19 cellular contexts compared by ENCODE assay signal in genomic region chr5:178221857-178222256, GRCh38. TPM values are rescaled to one million over a fixed set of nuclear protein-coding genes. Genes with fewer than 3 reads are reported as not detected.
DNase-seq lines count a peak whose midpoint lies in the region; ATAC-seq, FAIRE-seq and TF ChIP-seq lines count a peak whose summit lies in the region.
"Had no signal": no experiment of that assay in that cellular context is flagged by ENCODE, and none has a peak within 500 bp of the region (broad histone marks: within the 10 kb centered on the region; RNA-seq: fewer than 3 reads in every experiment).

No MANE protein-coding gene starts in this region.

- H3K9me3 ChIP-seq in HepG2 (ENCODE audit: low read length), result no peaks in the 10 kb centered on the region

- no peak overlapping the region for H3K4me3 ChIP-seq in HepG2 (replicated peaks in 1 of 3; ENCODE audit: insufficient read depth in 1 of 3, low read depth in 2 of 3, low read length in 3 of 3)
- H3K4me3 ChIP-seq: GM23248 had no signal

- peak overlapping the region; percentile 40 to 53 for H3K27ac Mint-ChIP-seq in activated naive CD4-positive, alpha-beta T cell treated with anti-CD3 and anti-CD28 coated beads, Interleukin-2, amount 50 U/mL, for 72 hours
- peak overlapping the region; percentile 24 for H3K27ac Mint-ChIP-seq in activated B cell treated with CpG ODN at 0.5 μM for 24 hours
- peak overlapping the region; percentile 87 for H3K27ac Mint-ChIP-seq in stimulated activated effector memory CD8-positive, alpha-beta T cell treated with anti-CD3 and anti-CD28 coated beads, Interleukin-12 subunit alpha, Interleukin-12 subunit beta, amount 100 ng/mL, for 72 hours
- H3K27ac Mint-ChIP-seq: endodermal cell had no signal

- no peaks in the 10 kb centered on the region for H3K4me1 ChIP-seq in HepG2 (ENCODE audit: insufficient read depth, low read length)

- DNase-seq in activated naive CD4-positive, alpha-beta T cell treated with anti-CD3 and anti-CD28 coated beads, Interleukin-2, amount 50 U/mL, for 72 hours (ENCODE audit: low spot score in 2 of 2), result no peak
- DNase-seq in activated naive CD4-positive, alpha-beta T cell (lab: John Stamatoyannopoulos, UW), result no peak
- DNase-seq in activated B cell treated with CpG ODN at 0.5 μM for 24 hours, result no peak
- no peak for DNase-seq in HepG2 (ENCODE audit: low spot score)
- DNase-seq in stimulated activated effector memory CD8-positive, alpha-beta T cell treated with anti-CD3 and anti-CD28 coated beads, Interleukin-12 subunit alpha, Interleukin-12 subunit beta, amount 100 ng/mL, for 72 hours (ENCODE audit: low spot score in 2 of 2), result no peak
- no peak for DNase-seq in NCI-H345 treated with DMSO at 0.1 percent for 48 hours (lab: John Stamatoyannopoulos, UW; ENCODE audit: unreplicated experiment)
- no peak for DNase-seq in activated gamma-delta T cell (lab: John Stamatoyannopoulos, UW)
- DNase-seq in HuH-7 (ENCODE audit: low spot score), result no peak
- DNase-seq: activated CD4-positive, alpha-beta T cell treated with anti-CD3 and anti-CD28 coated beads for 4 hours; activated naive CD4-positive, alpha-beta T cell treated with Interleukin-2 at 50 U/mL for 16 hours; endodermal cell; GM23248; mammary epithelial cell; small intestine; stimulated activated naive CD4-positive, alpha-beta T cell had no signal

- TF ChIP-seq CTCF in activated B cell treated with CpG ODN at 0.5 μM for 24 hours (IDR thresholded peaks at IDR 0.05) (no peak), HepG2 (CRISPR knock-in tag; IDR thresholded peaks at IDR 0.05) (no peak)

- H3K79me2 ChIP-seq in HepG2 (ENCODE audit: insufficient read depth, low read length), result no peaks in the 10 kb centered on the region

- no peak overlapping the region for H3K4me3 Mint-ChIP-seq in activated B cell treated with CpG ODN at 0.5 μM for 24 hours
- H3K4me3 Mint-ChIP-seq in stimulated activated effector memory CD8-positive, alpha-beta T cell treated with anti-CD3 and anti-CD28 coated beads, Interleukin-12 subunit alpha, Interleukin-12 subunit beta, amount 100 ng/mL, for 72 hours, result no peak overlapping the region
- H3K4me3 Mint-ChIP-seq: endodermal cell had no signal

- H4K20me1 ChIP-seq in HepG2 (ENCODE audit: insufficient read depth, low read length), result no peaks in the 10 kb centered on the region

- H3K4me1 Mint-ChIP-seq in activated B cell treated with CpG ODN at 0.5 μM for 24 hours, result peaks cover 9% of the 10 kb centered on the region
- peaks cover 47% of the 10 kb centered on the region for H3K4me1 Mint-ChIP-seq in stimulated activated effector memory CD8-positive, alpha-beta T cell treated with anti-CD3 and anti-CD28 coated beads, Interleukin-12 subunit alpha, Interleukin-12 subunit beta, amount 100 ng/mL, for 72 hours

- no peak overlapping the region for H2AFZ ChIP-seq in HepG2 (ENCODE audit: low read length)
- H2AFZ ChIP-seq: GM23248 had no signal

- no peaks in the 10 kb centered on the region for H3K9me3 Mint-ChIP-seq in activated naive CD4-positive, alpha-beta T cell treated with anti-CD3 and anti-CD28 coated beads, Interleukin-2, amount 50 U/mL, for 72 hours
- no peaks in the 10 kb centered on the region for H3K9me3 Mint-ChIP-seq in activated B cell treated with CpG ODN at 0.5 μM for 24 hours
- H3K9me3 Mint-ChIP-seq in stimulated activated effector memory CD8-positive, alpha-beta T cell treated with anti-CD3 and anti-CD28 coated beads, Interleukin-12 subunit alpha, Interleukin-12 subunit beta, amount 100 ng/mL, for 72 hours, result no peaks in the 10 kb centered on the region
- H3K9me3 Mint-ChIP-seq: endodermal cell had no signal

- CTCF ChIA-PET in activated B cell treated with CpG ODN at 0.5 μM for 24 hours (lab: Charles Lee), result no interaction called here
- CTCF ChIA-PET in HepG2 (lab: Yijun Ruan, JAX; ENCODE audit: low intra/inter-chr PET ratio, low total read pairs), result no interaction called here

- no peak for FAIRE-seq in HepG2 (lab: Jason Lieb, UNC)
- FAIRE-seq: small intestine, urothelium cell line had no signal

- no peaks in the 10 kb centered on the region for H3K27me3 ChIP-seq in HepG2 (ENCODE audit: control insufficient read depth in 1 of 2, insufficient read depth in 2 of 2, low read length in 2 of 2)

- H3K4me2 ChIP-seq in HepG2 (ENCODE audit: low read depth, low read length), result no peak overlapping the region

- ATAC-seq in activated naive CD4-positive, alpha-beta T cell treated with anti-CD3 and anti-CD28 coated beads, Interleukin-2, amount 50 U/mL, for 72 hours, result peak in 1 of 2 donors; percentile 3
- ATAC-seq in activated B cell treated with CpG ODN at 0.5 μM for 24 hours (ENCODE audit: low read depth) (no peak), HepG2 (peak; percentile 6; the same call in 2 of the 3 replicates)
- ATAC-seq in stimulated activated effector memory CD8-positive, alpha-beta T cell treated with anti-CD3 and anti-CD28 coated beads, Interleukin-12 subunit alpha, Interleukin-12 subunit beta, amount 100 ng/mL, for 72 hours, result no peak

- no TSS peak for BruUV-seq in HepG2 (replicated peaks; lab: Mats Ljungman, UMichigan)

- intact Hi-C loops in activated B cell treated with CpG ODN at 0.5 μM for 24 hours (cut with micrococcal nuclease), result no loop called here
- intact Hi-C loops in HepG2 (cut with micrococcal nuclease; ENCODE audit: unreplicated experiment), result no loop called here

- TF ChIP-seq EP300 in HepG2 (IDR thresholded peaks at IDR 0.05; ENCODE audit: low read depth in 2 of 2, low read length in 2 of 2), result no peak
- no peak for TF ChIP-seq EP300 in HepG2 (CRISPR knock-in tag; IDR thresholded peaks at IDR 0.05; ENCODE audit: borderline replicate concordance)

- peaks cover 5 to 28% of the 10 kb centered on the region in 2 donors for H3K36me3 Mint-ChIP-seq in activated naive CD4-positive, alpha-beta T cell treated with anti-CD3 and anti-CD28 coated beads, Interleukin-2, amount 50 U/mL, for 72 hours
- peaks cover 77% of the 10 kb centered on the region for H3K36me3 Mint-ChIP-seq in activated B cell treated with CpG ODN at 0.5 μM for 24 hours (ENCODE audit: low read depth)
- peaks cover 92% of the 10 kb centered on the region for H3K36me3 Mint-ChIP-seq in stimulated activated effector memory CD8-positive, alpha-beta T cell treated with anti-CD3 and anti-CD28 coated beads, Interleukin-12 subunit alpha, Interleukin-12 subunit beta, amount 100 ng/mL, for 72 hours

- H3K27ac ChIP-seq in HepG2 (ENCODE audit: extremely low read length, insufficient read depth, low read length), result no peak overlapping the region
- H3K27ac ChIP-seq: GM23248 had no signal

- peak; percentile 17 to 23; a peak in 1 of 4 replicates for TF ChIP-seq POLR2A in HepG2 (IDR thresholded peaks at IDR 0.05; ENCODE audit: insufficient read depth in 1 of 2, low read depth in 2 of 2, low read length in 2 of 2)

- in situ Hi-C loops in HepG2 (cut with HindIII; ENCODE audit: extremely low pct_ligation_motif_present, low pct_unique_long_range_greater_than_20kb), result no loop called here

- no peaks in the 10 kb centered on the region for H3K27me3 Mint-ChIP-seq in activated B cell treated with CpG ODN at 0.5 μM for 24 hours

- peaks cover 7 to 13% of the 10 kb centered on the region in 2 experiments; a peak in 4 of 5 replicates for H3K36me3 ChIP-seq in HepG2 (replicated peaks in 1 of 2; ENCODE audit: control insufficient read depth in 1 of 2, insufficient read depth in 2 of 2, low read length in 2 of 2)

- no peak overlapping the region for H3K9ac ChIP-seq in HepG2 (ENCODE audit: insufficient read depth, low read depth, low read length)
- H3K9ac ChIP-seq: GM23248 had no signal

- WGBS in HepG2 (ENCODE audit: low lambda C conversion rate), result 94% methylated on average over 4 of the region's 4 CpGs

- no peak for TF ChIP-seq RAD21 in HepG2 (CRISPR knock-in tag; IDR thresholded peaks at IDR 0.05)

- POLR2A ChIA-PET in activated B cell treated with CpG ODN at 0.5 μM for 24 hours (lab: Charles Lee) (interaction anchor here (0.9 kb wide), 1 partner anchor 17 kb away, joined by 3 read pairs; the partner anchor contains the start of gene HNRNPAB), HepG2 (lab: Yijun Ruan, JAX) (interaction anchor here (1.0 to 1.3 kb wide), 2 partner anchors 9 to 11 kb away, joined by 3 to 4 read pairs; partner anchors contain the start of gene PHYKPL)

RNA-seq across cellular contexts. Expression of gene PHYKPL, which starts 10.7 kb away (rescaled TPM):
- 10 to 100 TPM; 51.1 to 97.6 TPM for total RNA-seq in activated naive CD4-positive, alpha-beta T cell treated with anti-CD3 and anti-CD28 coated beads, Interleukin-2, amount 50 U/mL, for 72 hours
- 176 and 205 TPM in 2 replicates for total RNA-seq in activated B cell treated with CpG ODN at 0.5 μM for 24 hours
- 6.5 and 18.0 TPM in 2 replicates for total RNA-seq in HepG2 (2016; rRNA removed; fragmentation: Illumina TruSeq; extraction: Trizol)
- total RNA-seq in HepG2 (2016; cell fraction: cytosol; rRNA removed; fragmentation: Illumina TruSeq; extraction: Trizol; ENCODE audit: low read depth), result 9.3 and 10.3 TPM in 2 replicates
- total RNA-seq in HepG2 (2016; cell fraction: insoluble cytoplasmic fraction; rRNA removed; fragmentation: Illumina TruSeq; extraction: Trizol), result 6.3 and 18.2 TPM in 2 replicates
- 12.3 and 14.3 TPM in 2 replicates for total RNA-seq in HepG2 (2016; cell fraction: membrane; rRNA removed; fragmentation: Illumina TruSeq; extraction: Trizol)
- total RNA-seq in HepG2 (2016; cell fraction: nucleus; rRNA removed; fragmentation: Illumina TruSeq; extraction: Trizol), result 28.0 and 31.5 TPM in 2 replicates
- 78.6 and 94.3 TPM in 2 replicates for polyA plus RNA-seq in HepG2 (2011; rRNA removed)
- polyA plus RNA-seq in HepG2 (2011; cell fraction: cytosol; rRNA removed), result 35.8 and 36.7 TPM in 2 replicates
- 312 and 345 TPM in 2 replicates for polyA plus RNA-seq in HepG2 (2011; cell fraction: nucleus; rRNA removed)
- polyA plus RNA-seq in HepG2 (2012), result 25.4 and 34.0 TPM in 2 replicates
- 6.9 and 8.7 TPM in 2 replicates for polyA plus RNA-seq in HepG2 (2016; cell fraction: cytosol; fragmentation: Illumina TruSeq; extraction: Trizol; ENCODE audit: low read depth)
- polyA plus RNA-seq in HepG2 (2016; cell fraction: insoluble cytoplasmic fraction; fragmentation: Illumina TruSeq; extraction: Trizol; ENCODE audit: low read depth), result 6.1 and 7.0 TPM in 2 replicates
- 9.0 and 11.2 TPM in 2 replicates for polyA plus RNA-seq in HepG2 (2016; cell fraction: membrane; fragmentation: Illumina TruSeq; extraction: Trizol; ENCODE audit: low read depth)
- polyA plus RNA-seq in HepG2 (2016; cell fraction: nucleus; fragmentation: Illumina TruSeq; extraction: Trizol; ENCODE audit: insufficient read depth, low read depth), result 47.5 and 57.4 TPM in 2 replicates
- polyA minus RNA-seq in HepG2 (2011; rRNA and poly(A)+ RNA removed; ENCODE audit: low replicate concordance), result 97.9 and 139 TPM in 2 replicates
- polyA minus RNA-seq in HepG2 (2011; cell fraction: cytosol; rRNA and poly(A)+ RNA removed), result 10.3 and 11.5 TPM in 2 replicates
- 134 and 154 TPM in 2 replicates for polyA minus RNA-seq in HepG2 (2011; cell fraction: nucleus; rRNA and poly(A)+ RNA removed)

RNA-seq across cellular contexts. Expression of gene HNRNPAB, which starts 17.5 kb away (rescaled TPM):
- 100 to 1,000 TPM; 232 to 253 TPM for total RNA-seq in activated naive CD4-positive, alpha-beta T cell treated with anti-CD3 and anti-CD28 coated beads, Interleukin-2, amount 50 U/mL, for 72 hours
- total RNA-seq in activated B cell treated with CpG ODN at 0.5 μM for 24 hours (118 and 120 TPM in 2 replicates), HepG2 (2016; rRNA removed; fragmentation: Illumina TruSeq; extraction: Trizol) (111 and 132 TPM in 2 replicates)
- total RNA-seq in HepG2 (2016; cell fraction: cytosol; rRNA removed; fragmentation: Illumina TruSeq; extraction: Trizol; ENCODE audit: low read depth), result 12.0 and 13.3 TPM in 2 replicates
- 110 and 122 TPM in 2 replicates for total RNA-seq in HepG2 (2016; cell fraction: insoluble cytoplasmic fraction; rRNA removed; fragmentation: Illumina TruSeq; extraction: Trizol)
- 37.5 and 44.0 TPM in 2 replicates for total RNA-seq in HepG2 (2016; cell fraction: membrane; rRNA removed; fragmentation: Illumina TruSeq; extraction: Trizol)
- 54.8 and 64.8 TPM in 2 replicates for total RNA-seq in HepG2 (2016; cell fraction: nucleus; rRNA removed; fragmentation: Illumina TruSeq; extraction: Trizol)
- 46.1 and 62.6 TPM in 2 replicates for polyA plus RNA-seq in HepG2 (2011; rRNA removed)
- polyA plus RNA-seq in HepG2 (2011; cell fraction: cytosol; rRNA removed), result 52.5 and 54.6 TPM in 2 replicates
- 28.6 and 30.1 TPM in 2 replicates for polyA plus RNA-seq in HepG2 (2011; cell fraction: nucleus; rRNA removed)
- 55.4 and 68.0 TPM in 2 replicates for polyA plus RNA-seq in HepG2 (2012)
- polyA plus RNA-seq in HepG2 (2016; cell fraction: cytosol; fragmentation: Illumina TruSeq; extraction: Trizol; ENCODE audit: low read depth), result 12.0 and 13.6 TPM in 2 replicates
- 241 and 256 TPM in 2 replicates for polyA plus RNA-seq in HepG2 (2016; cell fraction: insoluble cytoplasmic fraction; fragmentation: Illumina TruSeq; extraction: Trizol; ENCODE audit: low read depth)
- polyA plus RNA-seq in HepG2 (2016; cell fraction: membrane; fragmentation: Illumina TruSeq; extraction: Trizol; ENCODE audit: low read depth), result 36.3 and 40.6 TPM in 2 replicates
- 151 and 157 TPM in 2 replicates for polyA plus RNA-seq in HepG2 (2016; cell fraction: nucleus; fragmentation: Illumina TruSeq; extraction: Trizol; ENCODE audit: insufficient read depth, low read depth)
- 17.1 and 71.1 TPM in 2 replicates for polyA minus RNA-seq in HepG2 (2011; rRNA and poly(A)+ RNA removed; ENCODE audit: low replicate concordance)
- 15.4 and 24.9 TPM in 2 replicates for polyA minus RNA-seq in HepG2 (2011; cell fraction: cytosol; rRNA and poly(A)+ RNA removed)
- 26.0 and 31.3 TPM in 2 replicates for polyA minus RNA-seq in HepG2 (2011; cell fraction: nucleus; rRNA and poly(A)+ RNA removed)

RNA-seq across cellular contexts. Expression of gene GMCL2, which starts 34.7 kb away (rescaled TPM):
- total RNA-seq in activated naive CD4-positive, alpha-beta T cell treated with anti-CD3 and anti-CD28 coated beads, Interleukin-2, amount 50 U/mL, for 72 hours, result not detected
- not detected in 2 replicates for total RNA-seq in activated B cell treated with CpG ODN at 0.5 μM for 24 hours
- total RNA-seq in HepG2 (2016; rRNA removed; fragmentation: Illumina TruSeq; extraction: Trizol), result not detected in 2 replicates
- total RNA-seq in HepG2 (2016; cell fraction: cytosol; rRNA removed; fragmentation: Illumina TruSeq; extraction: Trizol; ENCODE audit: low read depth), result not detected in 2 replicates
- not detected in 2 replicates for total RNA-seq in HepG2 (2016; cell fraction: insoluble cytoplasmic fraction; rRNA removed; fragmentation: Illumina TruSeq; extraction: Trizol)
- total RNA-seq in HepG2 (2016; cell fraction: membrane; rRNA removed; fragmentation: Illumina TruSeq; extraction: Trizol), result not detected in 2 replicates
- total RNA-seq in HepG2 (2016; cell fraction: nucleus; rRNA removed; fragmentation: Illumina TruSeq; extraction: Trizol), result not detected in 2 replicates
- polyA plus RNA-seq in HepG2 (2011; rRNA removed), result 0.03 TPM in 1 of 2 replicates, not detected in the other
- polyA plus RNA-seq in HepG2 (2011; cell fraction: cytosol; rRNA removed), result not detected in 2 replicates
- not detected in 2 replicates for polyA plus RNA-seq in HepG2 (2011; cell fraction: nucleus; rRNA removed)
- 0.05 TPM in 1 of 2 replicates, not detected in the other for polyA plus RNA-seq in HepG2 (2012)
- polyA plus RNA-seq in HepG2 (2016; cell fraction: cytosol; fragmentation: Illumina TruSeq; extraction: Trizol; ENCODE audit: low read depth), result not detected in 2 replicates
- not detected in 2 replicates for polyA plus RNA-seq in HepG2 (2016; cell fraction: insoluble cytoplasmic fraction; fragmentation: Illumina TruSeq; extraction: Trizol; ENCODE audit: low read depth)
- polyA plus RNA-seq in HepG2 (2016; cell fraction: membrane; fragmentation: Illumina TruSeq; extraction: Trizol; ENCODE audit: low read depth), result not detected in 2 replicates
- polyA plus RNA-seq in HepG2 (2016; cell fraction: nucleus; fragmentation: Illumina TruSeq; extraction: Trizol; ENCODE audit: insufficient read depth, low read depth), result not detected in 2 replicates
- polyA minus RNA-seq in HepG2 (2011; rRNA and poly(A)+ RNA removed; ENCODE audit: low replicate concordance), result not detected in 2 replicates
- not detected in 2 replicates for polyA minus RNA-seq in HepG2 (2011; cell fraction: cytosol; rRNA and poly(A)+ RNA removed)
- polyA minus RNA-seq in HepG2 (2011; cell fraction: nucleus; rRNA and poly(A)+ RNA removed), result not detected in 2 replicates
- total RNA-seq: endodermal cell; fibroblast of villous mesenchyme; GM23248; mammary epithelial cell; omental fat pad; T-helper 2 cell treated with Interferon-gamma antibody and Interleukin-4, amounts not matched to agents 100 ng/mL and 5 ng/mL, for 36 hours had no signal
- polyA plus RNA-seq: GM23248, mammary epithelial cell, small intestine had no signal

Comparison
In these comparisons a context has a peak if more than half of its experiments do, and no peak if none do; other contexts are left out.
1. H3K27ac Mint-ChIP-seq: peak in every context shown above with its lines; median percentile 87 in stimulated activated effector memory CD8-positive, alpha-beta T cell treated with anti-CD3 and anti-CD28 coated beads, Interleukin-12 subunit alpha, Interleukin-12 subunit beta, amount 100 ng/mL, for 72 hours; 46 in activated naive CD4-positive, alpha-beta T cell treated with anti-CD3 and anti-CD28 coated beads, Interleukin-2, amount 50 U/mL, for 72 hours; 24 in activated B cell treated with CpG ODN at 0.5 μM for 24 hours.